ENCODE assay signal across 30 cellular contexts in the genomic region with DNA sequence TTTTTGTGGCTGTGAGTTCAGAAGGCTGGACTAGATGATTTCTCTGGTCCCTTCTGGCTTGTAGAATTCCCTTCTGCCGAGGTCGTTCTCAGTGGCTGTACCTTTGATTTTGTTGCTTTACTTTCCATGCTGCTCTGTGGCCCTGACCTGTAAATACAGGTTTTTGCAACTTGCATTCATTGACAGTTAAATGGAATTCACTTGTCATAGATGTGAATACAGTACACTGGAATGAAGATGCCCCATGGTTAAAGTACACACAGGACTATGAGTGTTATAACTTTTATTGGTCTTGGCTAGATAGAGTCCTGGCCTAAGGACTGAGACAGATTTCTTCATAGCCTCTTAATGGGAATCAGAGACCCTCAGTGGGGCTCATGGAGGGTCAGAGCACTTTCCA. TPM values are rescaled to one million over a fixed set of nuclear protein-coding genes. Genes with fewer than 3 reads are reported as not detected.
DNase-seq lines count a peak whose midpoint lies in the region; ATAC-seq, FAIRE-seq and TF ChIP-seq lines count a peak whose summit lies in the region.
"Had no signal": no experiment of that assay in that cellular context is flagged by ENCODE, and none has a peak within 500 bp of the region (broad histone marks: within the 10 kb centered on the region; RNA-seq: fewer than 3 reads in every experiment).

No MANE protein-coding gene starts in this region.

- no peak for TF ChIP-seq RAD21 in IMR-90 (IDR thresholded peaks at IDR 0.05; ENCODE audit: low read length)

- no peak overlapping the region for H2BK15ac ChIP-seq in IMR-90 (ENCODE audit: low read depth, low read length)

- BruUV-seq in IMR-90 (replicated peaks; lab: Mats Ljungman, UMichigan) = no TSS peak

- CTCF ChIA-PET in IMR-90 (lab: Yijun Ruan, JAX) = no interaction called here

- in situ Hi-C loops in GM23248 (cut with MboI) (no loop called here), IMR-90 (cut with MboI; ENCODE audit: low sequenced_read_pairs) (no loop called here)

- no peak for TF ChIP-seq CTCF in IMR-90 (conservative IDR thresholded peaks at IDR 0.05; ENCODE audit: low read depth, low read length)
- TF ChIP-seq CTCF in bronchial epithelial cell (IDR thresholded peaks at IDR 0.05; ENCODE audit: insufficient read depth, low read length, severe bottlenecking) = no peak

- H4K91ac ChIP-seq in IMR-90 (ENCODE audit: insufficient read depth, low read depth, low read length) = no peak overlapping the region

- H3K27me3 ChIP-seq in GM23248 (replicated peaks; ENCODE audit: insufficient read depth) (no peaks in the 10 kb centered on the region), IMR-90 (ENCODE audit: control insufficient read depth, insufficient read depth, low read length) (no peaks in the 10 kb centered on the region), bronchial epithelial cell (ENCODE audit: control insufficient read depth, insufficient read depth, low read length) (no peaks in the 10 kb centered on the region)
- H3K27me3 ChIP-seq: MG63, SJSA1 had no signal

- H4K8ac ChIP-seq in IMR-90 (ENCODE audit: low read depth in 2 of 2, low read length in 2 of 2) = no peak overlapping the region

- H2AK5ac ChIP-seq in IMR-90 (ENCODE audit: low read depth, low read length) = no peak overlapping the region

- peaks cover 28 to 76% of the 10 kb centered on the region in 2 experiments for H3K79me1 ChIP-seq in IMR-90 (ENCODE audit: low read depth in 1 of 2, low read length in 2 of 2)

- H2AFZ ChIP-seq in GM23248 (no peak overlapping the region), IMR-90 (replicated peaks; ENCODE audit: low read length, poor library complexity) (no peak overlapping the region)
- H2AFZ ChIP-seq: PC-9 had no signal

- H3K27ac ChIP-seq in GM23248 (no peak overlapping the region), IMR-90 (ENCODE audit: insufficient read depth, low read length) (no peak overlapping the region)
- H3K27ac ChIP-seq: A549, C4-2B, PC-9, SJSA1 had no signal

- H3K9ac ChIP-seq in GM23248 (no peak overlapping the region), IMR-90 (ENCODE audit: low read depth, low read length) (no peak overlapping the region)

- no peak overlapping the region for H3K14ac ChIP-seq in IMR-90 (replicated peaks; ENCODE audit: low read depth, low read length)

- H2BK20ac ChIP-seq in IMR-90 (ENCODE audit: low read depth, low read length) = no peak overlapping the region

- H4K20me1 ChIP-seq in GM23248 (ENCODE audit: insufficient read depth) (no peaks in the 10 kb centered on the region), IMR-90 (ENCODE audit: insufficient read depth, low read length) (peaks cover 44% of the 10 kb centered on the region)

- H3K36me3 ChIP-seq in GM23248 (ENCODE audit: low read depth) = peaks cover 60% of the 10 kb centered on the region
- H3K36me3 ChIP-seq in IMR-90 (ENCODE audit: control insufficient read depth, insufficient read depth, low read length) = peaks cover 42% of the 10 kb centered on the region
- H3K36me3 ChIP-seq in bronchial epithelial cell (ENCODE audit: control insufficient read depth, insufficient read depth, low read length) = peaks cover 7% of the 10 kb centered on the region

- H3K4me2 ChIP-seq in GM23248 (ENCODE audit: unreplicated experiment) = no peak overlapping the region
- no peak overlapping the region for H3K4me2 ChIP-seq in IMR-90 (ENCODE audit: low read depth, low read length)
- H3K4me2 ChIP-seq: A549, PC-9 had no signal

- peaks cover 72% of the 10 kb centered on the region for H3K79me2 ChIP-seq in GM23248 (ENCODE audit: insufficient read depth)

- DNase-seq in GM23248 (peak; percentile 36), IMR-90 (peak; percentile 37), bronchial epithelial cell (ENCODE audit: low read depth) (peak; percentile 37), iris pigment epithelial cell (ENCODE audit: low read depth) (peak; percentile 25), AG08395 (ENCODE audit: low spot score) (no peak), mucosa of gallbladder (ENCODE audit: low spot score) (no peak), COLO829 (ENCODE audit: low spot score) (no peak)
- DNase-seq: Calu3; CD8-positive, alpha-beta T cell; DMS79 treated with DMSO at 0.1 percent for 48 hours; H7; KBM-7; MG63; NCI-H1105 treated with DMSO at 0.1 percent for 48 hours; NCI-H146; NCI-H1930; NCI-H2107; NCI-H446; NCI-H524 treated with DMSO at 0.1 percent for 48 hours; NCI-H82; NK-92 treated with Interleukin-12 subunit alpha and Interleukin-12 subunit beta, amount 100 ng/mL, for 24 hours; PC-9; Right ventricle myocardium superior had no signal

- peaks cover 6% of the 10 kb centered on the region; the same call in 1 of the 2 replicates for H3F3A ChIP-seq in GM23248 (ENCODE audit: insufficient read depth)

- intact Hi-C loops in IMR-90 (cut with micrococcal nuclease) = no loop called here

- no peak overlapping the region for H2AK9ac ChIP-seq in IMR-90 (replicated peaks; ENCODE audit: low read depth, low read length, poor library complexity)

- H3K9me3 ChIP-seq in GM23248 (ENCODE audit: low read depth) (no peaks in the 10 kb centered on the region), IMR-90 (ENCODE audit: control insufficient read depth, insufficient read depth, low read length) (no peaks in the 10 kb centered on the region)
- H3K9me3 ChIP-seq: A549, MG63, SJSA1 had no signal

- no peak for FAIRE-seq in bronchial epithelial cell (lab: Jason Lieb, UNC)
- FAIRE-seq: A549, GM12892, GM19239 had no signal

- no peak overlapping the region for H3K4ac ChIP-seq in IMR-90 (ENCODE audit: low read depth, low read length)

- ATAC-seq in IMR-90 (ENCODE audit: low read depth) (peak; percentile 66), HG02678 (IDR thresholded peaks at IDR 0.05; ENCODE audit: unreplicated experiment) (no peak)
- ATAC-seq: A549; CD8-positive, alpha-beta T cell had no signal

- H4K5ac ChIP-seq in IMR-90 (ENCODE audit: low read depth, low read length) = no peak overlapping the region

- no peak overlapping the region for H3K18ac ChIP-seq in IMR-90 (ENCODE audit: low read depth, low read length)

- no peak overlapping the region for H2BK120ac ChIP-seq in IMR-90 (ENCODE audit: low read depth, low read length)

- H3K9me1 ChIP-seq in IMR-90 (ENCODE audit: insufficient read depth, low read length) = peaks cover 8% of the 10 kb centered on the region; the same call in 1 of the 2 replicates

- POLR2A ChIA-PET in IMR-90 (lab: Charles Lee; ENCODE audit: unreplicated experiment) = no interaction called here

- no peak overlapping the region for H3K56ac ChIP-seq in IMR-90 (ENCODE audit: extremely low read depth, insufficient read depth, low read length)

- dilution Hi-C loops in IMR-90 (cut with HindIII; ENCODE audit: low sequenced_read_pairs, unreplicated experiment) = no loop called here

- no peak for TF ChIP-seq POLR2A in IMR-90 (IDR thresholded peaks at IDR 0.05; ENCODE audit: low read depth, low read length)

- H3K4me1 ChIP-seq in GM23248 (ENCODE audit: insufficient read depth) = peaks cover 9% of the 10 kb centered on the region; the same call in 1 of the 2 replicates
- H3K4me1 ChIP-seq in IMR-90 (ENCODE audit: control insufficient read depth, insufficient read depth, low read length) = peaks cover 3% of the 10 kb centered on the region; the same call in 1 of the 2 replicates
- H3K4me1 ChIP-seq: A549, SJSA1 had no signal

- 95% methylated on average over 2 of the region's 2 CpGs for WGBS in GM23248 (ENCODE audit: low coverage in 1 of 2, low lambda C conversion rate in 2 of 2, missing lambda C conversion rate in 2 of 2), 2 experiments
- no CpG with 5 or more reads among the region's 2 CpGs for WGBS in IMR-90 (ENCODE audit: extremely low coverage in 2 of 2, insufficient read length in 1 of 2), 2 experiments

- H3K23ac ChIP-seq in IMR-90 (ENCODE audit: low read depth, low read length) = no peak overlapping the region

- H3K4me3 ChIP-seq in GM23248 = no peak overlapping the region
- H3K4me3 ChIP-seq in IMR-90 (ENCODE audit: insufficient read depth, low read depth, low read length) = no peak overlapping the region
- no peak overlapping the region for H3K4me3 ChIP-seq in bronchial epithelial cell (ENCODE audit: low read depth, low read length)
- H3K4me3 ChIP-seq: A549, MG63, PC-9, SJSA1 had no signal

- no peaks in the 10 kb centered on the region for H3K9me2 ChIP-seq in GM23248 (ENCODE audit: insufficient read depth)

- no peak overlapping the region for H2BK5ac ChIP-seq in IMR-90 (ENCODE audit: low read depth, low read length, poor library complexity, severe bottlenecking)

TF ChIP-seq in IMR-90, 13 proteins besides CTCF, POLR2A, EP300 and RAD21 (continues in another document):
- TF ChIP-seq, protein P1, sequence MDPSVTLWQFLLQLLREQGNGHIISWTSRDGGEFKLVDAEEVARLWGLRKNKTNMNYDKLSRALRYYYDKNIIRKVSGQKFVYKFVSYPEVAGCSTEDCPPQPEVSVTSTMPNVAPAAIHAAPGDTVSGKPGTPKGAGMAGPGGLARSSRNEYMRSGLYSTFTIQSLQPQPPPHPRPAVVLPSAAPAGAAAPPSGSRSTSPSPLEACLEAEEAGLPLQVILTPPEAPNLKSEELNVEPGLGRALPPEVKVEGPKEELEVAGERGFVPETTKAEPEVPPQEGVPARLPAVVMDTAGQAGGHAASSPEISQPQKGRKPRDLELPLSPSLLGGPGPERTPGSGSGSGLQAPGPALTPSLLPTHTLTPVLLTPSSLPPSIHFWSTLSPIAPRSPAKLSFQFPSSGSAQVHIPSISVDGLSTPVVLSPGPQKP (IDR thresholded peaks at IDR 0.05; ENCODE audit: borderline replicate concordance, low read depth, low read length) = no peak

RNA-seq across cellular contexts. Expression of a gene that starts 12.9 kb away (rescaled TPM):
- 0.13 TPM in 1 of 2 replicates, not detected in the other for total RNA-seq in GM23248 (2014; rRNA removed; shearing (Covaris generic))
- polyA plus RNA-seq in GM23248 (2016; fragmentation: Nextera tagmentation; extraction: Ambion mirVana) (not detected in 2 replicates), IMR-90 (2012; rRNA removed) (0.03 TPM in 1 of 2 replicates, not detected in the other)
- total RNA-seq in IMR-90 (2012; rRNA removed) (not detected in 2 replicates), bronchial epithelial cell (under 0.01 and 0.38 TPM in 2 replicates), mucosa of gallbladder (0.20 TPM)
- polyA plus RNA-seq in IMR-90 (2012; cell fraction: cytosol; rRNA removed) = not detected in 2 replicates
- 0.02 and 0.16 TPM in 2 replicates for polyA plus RNA-seq in IMR-90 (2012; cell fraction: nucleus; rRNA removed; ENCODE audit: low replicate concordance)
- total RNA-seq: HT1080, PC-9, Right ventricle myocardium superior had no signal
- polyA plus RNA-seq: A549 had no signal

RNA-seq across cellular contexts. Expression of a gene that starts 26.0 kb away (rescaled TPM):
- 91.3 and 94.8 TPM in 2 replicates for total RNA-seq in GM23248 (2014; rRNA removed; shearing (Covaris generic))
- 77.4 and 82.8 TPM in 2 replicates for polyA plus RNA-seq in GM23248 (2016; fragmentation: Nextera tagmentation; extraction: Ambion mirVana)
- total RNA-seq in IMR-90 (2012; rRNA removed) = 82.6 and 205 TPM in 2 replicates
- 87.8 and 107 TPM in 2 replicates for polyA plus RNA-seq in IMR-90 (2012; rRNA removed)
- polyA plus RNA-seq in IMR-90 (2012; cell fraction: cytosol; rRNA removed) = 18.3 and 35.9 TPM in 2 replicates
- polyA plus RNA-seq in IMR-90 (2012; cell fraction: nucleus; rRNA removed; ENCODE audit: low replicate concordance) = 5.9 and 31.1 TPM in 2 replicates
- total RNA-seq in bronchial epithelial cell = 68.5 and 84.2 TPM in 2 replicates
- total RNA-seq in mucosa of gallbladder = 85.9 TPM

Comparison
In these comparisons a context has a peak if more than half of its experiments do, and no peak if none do; other contexts are left out.
1. DNase-seq: peak in GM23248 (single experiment), IMR-90 (single experiment), bronchial epithelial cell (single experiment) and iris pigment epithelial cell (single experiment); none in AG08395 (single experiment), mucosa of gallbladder (single experiment) and COLO829 (single experiment).